In genomic region chr20:31720486-31721407, GRCh38 we compare ENCODE assay signal across 1 cellular context.
A peak's percentile ranks its signal among the peaks of the same experiment; 100 is the strongest.
TF ChIP-seq lines count a peak whose summit lies in the region.

No MANE protein-coding gene starts in this region.

TF ChIP-seq in HepG2, 621 proteins besides CTCF, POLR2A, EP300 and RAD21 (continued from another document and continues in another):
- TF ChIP-seq RXRB (CRISPR knock-in tag; IDR thresholded peaks at IDR 0.05; ENCODE audit: borderline replicate concordance) (peak; percentile 96), NFKBIZ (CRISPR knock-in tag; IDR thresholded peaks at IDR 0.05) (0 out of 2 replicates have a peak, but pooled peaks have one; percentile 55), ZNF143 (CRISPR knock-in tag; IDR thresholded peaks at IDR 0.05) (peak; percentile 34; the same call in 1 of the 2 replicates), CENPBD1 (CRISPR knock-in tag; IDR thresholded peaks at IDR 0.05; ENCODE audit: borderline replicate concordance, low read depth) (no peak), ZNF564 (CRISPR knock-in tag; IDR thresholded peaks at IDR 0.05) (peak; percentile 93), ZBTB8A (CRISPR knock-in tag; IDR thresholded peaks at IDR 0.05; ENCODE audit: borderline replicate concordance, low read depth) (no peak; the same call in 1 of the 2 replicates), ZNF891 (CRISPR knock-in tag; IDR thresholded peaks at IDR 0.05) (no peak), ZFYVE20 (CRISPR knock-in tag; IDR thresholded peaks at IDR 0.05; ENCODE audit: borderline replicate concordance, low read depth) (no peak), TOE1 (CRISPR knock-in tag; IDR thresholded peaks at IDR 0.05) (no peak; the same call in 1 of the 2 replicates), ZFAT (CRISPR knock-in tag; conservative IDR thresholded peaks at IDR 0.05) (no peak), HNRNPL (IDR thresholded peaks at IDR 0.05; ENCODE audit: low read depth, low read length) (peak; percentile 91), ZNF850 (CRISPR knock-in tag; conservative IDR thresholded peaks at IDR 0.05) (peak; percentile 86; the same call in 1 of the 2 replicates), MED8 (CRISPR knock-in tag; IDR thresholded peaks at IDR 0.05; ENCODE audit: insufficient replicate concordance) (peak; percentile 95), PTBP1 (IDR thresholded peaks at IDR 0.05; ENCODE audit: low read depth, low read length, poor library complexity, severe bottlenecking) (no peak), CREB1 (IDR thresholded peaks at IDR 0.05) (no peak), CREB1 (CRISPR knock-in tag; IDR thresholded peaks at IDR 0.05) (peak; percentile 59; the same call in 1 of the 2 replicates), CC2D1A (CRISPR knock-in tag; IDR thresholded peaks at IDR 0.05) (peak; percentile 75; the same call in 1 of the 2 replicates), ZNF205 (CRISPR knock-in tag; IDR thresholded peaks at IDR 0.05) (peak; percentile 78), ZNF232 (CRISPR knock-in tag; IDR thresholded peaks at IDR 0.05; ENCODE audit: borderline replicate concordance) (peak; percentile 64; the same call in 1 of the 2 replicates), ZBTB25 (CRISPR knock-in tag; IDR thresholded peaks at IDR 0.05) (0 out of 2 replicates have a peak, but pooled peaks have one; percentile 50), MZF1 (CRISPR knock-in tag; IDR thresholded peaks at IDR 0.05; ENCODE audit: borderline replicate concordance) (peak; percentile 91), HOMEZ (CRISPR knock-in tag; IDR thresholded peaks at IDR 0.05; ENCODE audit: low read depth) (peak; percentile 48; the same call in 1 of the 2 replicates), ATF6 (CRISPR knock-in tag; conservative IDR thresholded peaks at IDR 0.05) (peak; percentile 89; the same call in 1 of the 2 replicates), CENPX (CRISPR knock-in tag; IDR thresholded peaks at IDR 0.05) (no peak), ZNF224 (CRISPR knock-in tag; IDR thresholded peaks at IDR 0.05) (peak; percentile 74; the same call in 1 of the 2 replicates), ZNF567 (CRISPR knock-in tag; IDR thresholded peaks at IDR 0.05; ENCODE audit: borderline replicate concordance) (no peak), ZNF737 (CRISPR knock-in tag; IDR thresholded peaks at IDR 0.05; ENCODE audit: borderline replicate concordance) (0 out of 2 replicates have a peak, but pooled peaks have one; percentile 4), TGIF2 (CRISPR knock-in tag; IDR thresholded peaks at IDR 0.05) (no peak), NPAS2 (CRISPR knock-in tag; IDR thresholded peaks at IDR 0.05; ENCODE audit: borderline replicate concordance) (no peak), TRIM24 (CRISPR knock-in tag; IDR thresholded peaks at IDR 0.05) (no peak), ZNF552 (CRISPR knock-in tag; IDR thresholded peaks at IDR 0.05; ENCODE audit: borderline replicate concordance) (no peak)
- TF ChIP-seq, protein P1, sequence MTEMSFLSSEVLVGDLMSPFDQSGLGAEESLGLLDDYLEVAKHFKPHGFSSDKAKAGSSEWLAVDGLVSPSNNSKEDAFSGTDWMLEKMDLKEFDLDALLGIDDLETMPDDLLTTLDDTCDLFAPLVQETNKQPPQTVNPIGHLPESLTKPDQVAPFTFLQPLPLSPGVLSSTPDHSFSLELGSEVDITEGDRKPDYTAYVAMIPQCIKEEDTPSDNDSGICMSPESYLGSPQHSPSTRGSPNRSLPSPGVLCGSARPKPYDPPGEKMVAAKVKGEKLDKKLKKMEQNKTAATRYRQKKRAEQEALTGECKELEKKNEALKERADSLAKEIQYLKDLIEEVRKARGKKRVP (CRISPR knock-in tag; IDR thresholded peaks at IDR 0.05) = peak in 1 of 2 experiments; percentile 74; a peak in 1 of 4 replicates
- TF ChIP-seq, protein P2, sequence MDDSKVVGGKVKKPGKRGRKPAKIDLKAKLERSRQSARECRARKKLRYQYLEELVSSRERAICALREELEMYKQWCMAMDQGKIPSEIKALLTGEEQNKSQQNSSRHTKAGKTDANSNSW (CRISPR knock-in tag; IDR thresholded peaks at IDR 0.05; ENCODE audit: borderline replicate concordance) = no peak
- TF ChIP-seq, protein P3, sequence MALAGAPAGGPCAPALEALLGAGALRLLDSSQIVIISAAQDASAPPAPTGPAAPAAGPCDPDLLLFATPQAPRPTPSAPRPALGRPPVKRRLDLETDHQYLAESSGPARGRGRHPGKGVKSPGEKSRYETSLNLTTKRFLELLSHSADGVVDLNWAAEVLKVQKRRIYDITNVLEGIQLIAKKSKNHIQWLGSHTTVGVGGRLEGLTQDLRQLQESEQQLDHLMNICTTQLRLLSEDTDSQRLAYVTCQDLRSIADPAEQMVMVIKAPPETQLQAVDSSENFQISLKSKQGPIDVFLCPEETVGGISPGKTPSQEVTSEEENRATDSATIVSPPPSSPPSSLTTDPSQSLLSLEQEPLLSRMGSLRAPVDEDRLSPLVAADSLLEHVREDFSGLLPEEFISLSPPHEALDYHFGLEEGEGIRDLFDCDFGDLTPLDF (CRISPR knock-in tag; IDR thresholded peaks at IDR 0.05) = peak; percentile 2; the same call in 1 of the 2 replicates
- TF ChIP-seq, protein P4, sequence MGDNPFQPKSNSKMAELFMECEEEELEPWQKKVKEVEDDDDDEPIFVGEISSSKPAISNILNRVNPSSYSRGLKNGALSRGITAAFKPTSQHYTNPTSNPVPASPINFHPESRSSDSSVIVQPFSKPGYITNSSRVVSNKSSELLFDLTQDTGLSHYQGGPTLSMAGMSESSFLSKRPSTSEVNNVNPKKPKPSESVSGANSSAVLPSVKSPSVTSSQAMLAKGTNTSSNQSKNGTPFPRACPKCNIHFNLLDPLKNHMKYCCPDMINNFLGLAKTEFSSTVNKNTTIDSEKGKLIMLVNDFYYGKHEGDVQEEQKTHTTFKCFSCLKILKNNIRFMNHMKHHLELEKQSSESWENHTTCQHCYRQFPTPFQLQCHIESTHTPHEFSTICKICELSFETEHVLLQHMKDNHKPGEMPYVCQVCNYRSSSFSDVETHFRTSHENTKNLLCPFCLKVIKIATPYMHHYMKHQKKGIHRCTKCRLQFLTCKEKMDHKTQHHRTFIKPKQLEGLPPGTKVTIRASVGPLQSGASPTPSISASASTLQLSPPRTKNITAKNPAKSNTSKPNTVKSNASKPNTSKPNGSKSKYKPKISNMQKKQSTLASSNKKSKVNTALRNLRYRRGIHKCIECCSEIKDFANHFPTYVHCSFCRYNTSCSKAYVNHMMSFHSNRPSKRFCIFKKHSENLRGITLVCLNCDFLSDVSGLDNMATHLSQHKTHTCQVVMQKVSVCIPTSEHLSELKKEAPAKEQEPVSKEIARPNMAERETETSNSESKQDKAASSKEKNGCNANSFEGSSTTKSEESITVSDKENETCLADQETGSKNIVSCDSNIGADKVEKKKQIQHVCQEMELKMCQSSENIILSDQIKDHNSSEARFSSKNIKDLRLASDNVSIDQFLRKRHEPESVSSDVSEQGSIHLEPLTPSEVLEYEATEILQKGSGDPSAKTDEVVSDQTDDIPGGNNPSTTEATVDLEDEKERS (CRISPR knock-in tag; IDR thresholded peaks at IDR 0.05) = peak; percentile 96
- TF ChIP-seq, protein P5, sequence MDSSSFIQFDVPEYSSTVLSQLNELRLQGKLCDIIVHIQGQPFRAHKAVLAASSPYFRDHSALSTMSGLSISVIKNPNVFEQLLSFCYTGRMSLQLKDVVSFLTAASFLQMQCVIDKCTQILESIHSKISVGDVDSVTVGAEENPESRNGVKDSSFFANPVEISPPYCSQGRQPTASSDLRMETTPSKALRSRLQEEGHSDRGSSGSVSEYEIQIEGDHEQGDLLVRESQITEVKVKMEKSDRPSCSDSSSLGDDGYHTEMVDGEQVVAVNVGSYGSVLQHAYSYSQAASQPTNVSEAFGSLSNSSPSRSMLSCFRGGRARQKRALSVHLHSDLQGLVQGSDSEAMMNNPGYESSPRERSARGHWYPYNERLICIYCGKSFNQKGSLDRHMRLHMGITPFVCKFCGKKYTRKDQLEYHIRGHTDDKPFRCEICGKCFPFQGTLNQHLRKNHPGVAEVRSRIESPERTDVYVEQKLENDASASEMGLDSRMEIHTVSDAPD (CRISPR knock-in tag; IDR thresholded peaks at IDR 0.05) = peak; percentile 86
- TF ChIP-seq, protein P6, sequence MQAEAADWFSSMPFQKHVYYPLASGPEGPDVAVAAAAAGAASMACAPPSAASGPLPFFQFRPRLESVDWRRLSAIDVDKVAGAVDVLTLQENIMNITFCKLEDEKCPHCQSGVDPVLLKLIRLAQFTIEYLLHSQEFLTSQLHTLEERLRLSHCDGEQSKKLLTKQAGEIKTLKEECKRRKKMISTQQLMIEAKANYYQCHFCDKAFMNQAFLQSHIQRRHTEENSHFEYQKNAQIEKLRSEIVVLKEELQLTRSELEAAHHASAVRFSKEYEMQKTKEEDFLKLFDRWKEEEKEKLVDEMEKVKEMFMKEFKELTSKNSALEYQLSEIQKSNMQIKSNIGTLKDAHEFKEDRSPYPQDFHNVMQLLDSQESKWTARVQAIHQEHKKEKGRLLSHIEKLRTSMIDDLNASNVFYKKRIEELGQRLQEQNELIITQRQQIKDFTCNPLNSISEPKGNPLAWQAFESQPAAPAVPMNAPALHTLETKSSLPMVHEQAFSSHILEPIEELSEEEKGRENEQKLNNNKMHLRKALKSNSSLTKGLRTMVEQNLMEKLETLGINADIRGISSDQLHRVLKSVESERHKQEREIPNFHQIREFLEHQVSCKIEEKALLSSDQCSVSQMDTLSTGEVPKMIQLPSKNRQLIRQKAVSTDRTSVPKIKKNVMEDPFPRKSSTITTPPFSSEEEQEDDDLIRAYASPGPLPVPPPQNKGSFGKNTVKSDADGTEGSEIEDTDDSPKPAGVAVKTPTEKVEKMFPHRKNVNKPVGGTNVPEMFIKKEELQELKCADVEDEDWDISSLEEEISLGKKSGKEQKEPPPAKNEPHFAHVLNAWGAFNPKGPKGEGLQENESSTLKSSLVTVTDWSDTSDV (CRISPR knock-in tag; IDR thresholded peaks at IDR 0.05) = 0 out of 2 replicates have a peak, but pooled peaks have one; percentile 83
- TF ChIP-seq, protein P7, sequence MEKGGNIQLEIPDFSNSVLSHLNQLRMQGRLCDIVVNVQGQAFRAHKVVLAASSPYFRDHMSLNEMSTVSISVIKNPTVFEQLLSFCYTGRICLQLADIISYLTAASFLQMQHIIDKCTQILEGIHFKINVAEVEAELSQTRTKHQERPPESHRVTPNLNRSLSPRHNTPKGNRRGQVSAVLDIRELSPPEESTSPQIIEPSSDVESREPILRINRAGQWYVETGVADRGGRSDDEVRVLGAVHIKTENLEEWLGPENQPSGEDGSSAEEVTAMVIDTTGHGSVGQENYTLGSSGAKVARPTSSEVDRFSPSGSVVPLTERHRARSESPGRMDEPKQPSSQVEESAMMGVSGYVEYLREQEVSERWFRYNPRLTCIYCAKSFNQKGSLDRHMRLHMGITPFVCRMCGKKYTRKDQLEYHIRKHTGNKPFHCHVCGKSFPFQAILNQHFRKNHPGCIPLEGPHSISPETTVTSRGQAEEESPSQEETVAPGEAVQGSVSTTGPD (CRISPR knock-in tag; IDR thresholded peaks at IDR 0.05) = 0 out of 2 replicates have a peak, but pooled peaks have one; percentile 49
- TF ChIP-seq, protein P8, sequence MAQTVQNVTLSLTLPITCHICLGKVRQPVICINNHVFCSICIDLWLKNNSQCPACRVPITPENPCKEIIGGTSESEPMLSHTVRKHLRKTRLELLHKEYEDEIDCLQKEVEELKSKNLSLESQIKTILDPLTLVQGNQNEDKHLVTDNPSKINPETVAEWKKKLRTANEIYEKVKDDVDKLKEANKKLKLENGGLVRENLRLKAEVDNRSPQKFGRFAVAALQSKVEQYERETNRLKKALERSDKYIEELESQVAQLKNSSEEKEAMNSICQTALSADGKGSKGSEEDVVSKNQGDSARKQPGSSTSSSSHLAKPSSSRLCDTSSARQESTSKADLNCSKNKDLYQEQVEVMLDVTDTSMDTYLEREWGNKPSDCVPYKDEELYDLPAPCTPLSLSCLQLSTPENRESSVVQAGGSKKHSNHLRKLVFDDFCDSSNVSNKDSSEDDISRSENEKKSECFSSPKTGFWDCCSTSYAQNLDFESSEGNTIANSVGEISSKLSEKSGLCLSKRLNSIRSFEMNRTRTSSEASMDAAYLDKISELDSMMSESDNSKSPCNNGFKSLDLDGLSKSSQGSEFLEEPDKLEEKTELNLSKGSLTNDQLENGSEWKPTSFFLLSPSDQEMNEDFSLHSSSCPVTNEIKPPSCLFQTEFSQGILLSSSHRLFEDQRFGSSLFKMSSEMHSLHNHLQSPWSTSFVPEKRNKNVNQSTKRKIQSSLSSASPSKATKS (CRISPR knock-in tag; IDR thresholded peaks at IDR 0.05) = no peak
